13 cellular contexts compared by ENCODE assay signal in genomic region chr18:12639990-12640880, GRCh38. TPM values are rescaled to one million over a fixed set of nuclear protein-coding genes. Genes with fewer than 3 reads are reported as not detected.
DNase-seq lines count a peak whose midpoint lies in the region; ATAC-seq lines count a peak whose summit lies in the region.
"Had no signal": no experiment of that assay in that cellular context is flagged by ENCODE, and none has a peak within 500 bp of the region (broad histone marks: within the 10 kb centered on the region; RNA-seq: fewer than 3 reads in every experiment).

No MANE protein-coding gene starts in this region.

- peak overlapping the region; percentile 72 for H2AFZ ChIP-seq in ACC112 (ENCODE audit: low read length, unreplicated experiment)

- intact Hi-C loops in dendritic cell treated with granulocyte-macrophage colony-stimulating factor and Interleukin-4, amounts not matched to agents 40 ng/mL and 50 ng/mL, for 4 days (cut with micrococcal nuclease): loop anchor here (10.0 kb wide), 1 partner anchor 55 kb away; no protein-coding TSS in a partner anchor

- H3K9me3 Mint-ChIP-seq in dendritic cell treated with granulocyte-macrophage colony-stimulating factor and Interleukin-4, amounts not matched to agents 40 ng/mL and 50 ng/mL, for 4 days: no peaks in the 10 kb centered on the region

- ATAC-seq in HG02798 (IDR thresholded peaks at IDR 0.05; ENCODE audit: poor library complexity, unreplicated experiment): no peak
- no peak for ATAC-seq in HG02759 (IDR thresholded peaks at IDR 0.05; ENCODE audit: unreplicated experiment)
- ATAC-seq: GM12878 had no signal

- H3K9me3 ChIP-seq in MG63: no peaks in the 10 kb centered on the region
- H3K9me3 ChIP-seq: thyroid gland had no signal

- peak overlapping the region; percentile 10 for H3K27ac Mint-ChIP-seq in dendritic cell treated with granulocyte-macrophage colony-stimulating factor and Interleukin-4, amounts not matched to agents 40 ng/mL and 50 ng/mL, for 4 days

- DNase-seq in MG63: peak; percentile 70
- peak; percentile 89 for DNase-seq in iris pigment epithelial cell (ENCODE audit: low read depth)
- no peak for DNase-seq in GDM1 (lab: John Stamatoyannopoulos, UW)
- no peak for DNase-seq in DMS153 (lab: John Stamatoyannopoulos, UW)
- DNase-seq: NCI-H2107; stimulated activated CD4-positive, alpha-beta T cell treated with anti-CD3 and anti-CD28 coated beads, Interleukin-2, amount 100 ng/mL, for 48 hours had no signal

- peaks cover 38% of the 10 kb centered on the region for H3K4me1 ChIP-seq in ACC112 (ENCODE audit: control insufficient read depth, insufficient read depth, low read length, unreplicated experiment)

- H3K36me3 Mint-ChIP-seq in dendritic cell treated with granulocyte-macrophage colony-stimulating factor and Interleukin-4, amounts not matched to agents 40 ng/mL and 50 ng/mL, for 4 days (ENCODE audit: low read depth): no peaks in the 10 kb centered on the region

- H3K27me3 Mint-ChIP-seq in dendritic cell treated with granulocyte-macrophage colony-stimulating factor and Interleukin-4, amounts not matched to agents 40 ng/mL and 50 ng/mL, for 4 days: no peaks in the 10 kb centered on the region

- H3K27ac ChIP-seq in ACC112 (ENCODE audit: low read depth, low read length): peak overlapping the region; percentile 96
- H3K27ac ChIP-seq: HL-60 had no signal

- H3K4me1 Mint-ChIP-seq in dendritic cell treated with granulocyte-macrophage colony-stimulating factor and Interleukin-4, amounts not matched to agents 40 ng/mL and 50 ng/mL, for 4 days (ENCODE audit: low read depth): peaks cover 12% of the 10 kb centered on the region

- no peak overlapping the region for H3K4me3 Mint-ChIP-seq in dendritic cell treated with granulocyte-macrophage colony-stimulating factor and Interleukin-4, amounts not matched to agents 40 ng/mL and 50 ng/mL, for 4 days

- H3K79me2 ChIP-seq in ACC112 (ENCODE audit: control insufficient read depth, insufficient read depth, low read length, unreplicated experiment): peaks cover 82% of the 10 kb centered on the region

- H3K36me3 ChIP-seq in ACC112 (ENCODE audit: insufficient read depth, low read length) (no peaks in the 10 kb centered on the region), MG63 (peaks cover 7% of the 10 kb centered on the region)
- H3K36me3 ChIP-seq: thyroid gland had no signal

- H3K27me3 ChIP-seq in ACC112 (ENCODE audit: insufficient read depth, low read length) (no peaks in the 10 kb centered on the region), MG63 (no peaks in the 10 kb centered on the region)
- H3K27me3 ChIP-seq: thyroid gland had no signal

- peak overlapping the region; percentile 56; the same call in 1 of the 2 replicates for H3K4me3 ChIP-seq in ACC112 (ENCODE audit: low read depth, low read length)
- no peak overlapping the region for H3K4me3 ChIP-seq in MG63
- H3K4me3 ChIP-seq: GM12878, thyroid gland had no signal

RNA-seq across cellular contexts. Expression of gene SPIRE1, which starts 17.7 kb away (rescaled TPM):
- 19.9 and 23.0 TPM in 2 replicates for total RNA-seq in MG63 (2014; rRNA removed; shearing (Covaris generic); ENCODE audit: low replicate concordance)

Comparison
In these comparisons a context has a peak if more than half of its experiments do, and no peak if none do; other contexts are left out.
1. DNase-seq: peak in MG63 (single experiment) and iris pigment epithelial cell (single experiment); none in GDM1 (single experiment) and DMS153 (single experiment).